Comparison of ENCODE assay signal across 8 cellular contexts in genomic region chr9:34652608-34653007, GRCh38. TPM values are rescaled to one million over a fixed set of nuclear protein-coding genes. Genes with fewer than 3 reads are reported as not detected.
DNase-seq lines count a peak whose midpoint lies in the region; ATAC-seq, FAIRE-seq and TF ChIP-seq lines count a peak whose summit lies in the region.

No MANE protein-coding gene starts in this region.

- TF ChIP-seq CTCF in K562 (IDR thresholded peaks at IDR 0.05 in 2 of 3, conservative IDR thresholded peaks at IDR 0.05 in 1 of 3; ENCODE audit: insufficient read depth in 2 of 3, low read depth in 1 of 3, low read length in 3 of 3) (no peak), right lobe of liver (IDR thresholded peaks at IDR 0.05) (no peak), thoracic aorta (IDR thresholded peaks at IDR 0.05) (no peak)

- H3K36me3 Mint-ChIP-seq in activated CD4-positive, alpha-beta T cell treated with anti-CD3 and anti-CD28 coated beads, Interleukin-2, amount 10 ng/mL, durations not matched to agents 24 days and 14 days (ENCODE audit: low read depth), result peaks cover 29% of the 10 kb centered on the region

- DNase-seq in activated CD4-positive, alpha-beta T cell treated with anti-CD3 and anti-CD28 coated beads, Interleukin-2, amount 10 ng/mL, durations not matched to agents 24 days and 14 days, result no peak
- no peak for DNase-seq in activated CD4-positive, alpha-beta T cell treated with anti-CD3 and anti-CD28 coated beads, Interleukin-2, amount 50 U/mL, for 4 hours
- no peak for DNase-seq in K562 (ENCODE audit: extremely low read depth in 1 of 4, low spot score in 3 of 4)
- DNase-seq in right lobe of liver, result no peak
- no peak for DNase-seq in thoracic aorta (ENCODE audit: low spot score)
- no peak for DNase-seq in NCI-H2081 treated with DMSO at 0.1 percent for 48 hours (lab: John Stamatoyannopoulos, UW)
- no peak for DNase-seq in NCI-H2227 treated with DMSO at 0.1 percent for 48 hours (lab: John Stamatoyannopoulos, UW)
- DNase-seq in DMS79 (lab: John Stamatoyannopoulos, UW), result no peak

- peak overlapping the region; percentile 70 for H3K27ac Mint-ChIP-seq in activated CD4-positive, alpha-beta T cell treated with anti-CD3 and anti-CD28 coated beads, Interleukin-2, amount 10 ng/mL, durations not matched to agents 24 days and 14 days

- H3K79me2 ChIP-seq in K562 (ENCODE audit: control insufficient read depth, insufficient read depth, low read length), result peaks cover 11% of the 10 kb centered on the region

- peak overlapping the region; percentile 76 for H2AFZ ChIP-seq in K562 (ENCODE audit: low read depth, low read length)

- no peak for TF ChIP-seq POLR2A in K562 (conservative IDR thresholded peaks at IDR 0.05)
- TF ChIP-seq POLR2A in right lobe of liver (IDR thresholded peaks at IDR 0.05), result no peak

- FAIRE-seq in K562 (lab: Jason Lieb, UNC), result no peak

- H3K9me1 ChIP-seq in K562 (ENCODE audit: control insufficient read depth, insufficient read depth, low read length), result peaks cover 7% of the 10 kb centered on the region

- in situ Hi-C loops in K562 (cut with MboI), result no loop called here

- no peaks in the 10 kb centered on the region for H3K9me3 Mint-ChIP-seq in activated CD4-positive, alpha-beta T cell treated with anti-CD3 and anti-CD28 coated beads, Interleukin-2, amount 10 ng/mL, durations not matched to agents 24 days and 14 days

- H3K27me3 ChIP-seq in K562 (ENCODE audit: control insufficient read depth in 2 of 2, insufficient read depth in 2 of 2, low read length in 2 of 2), result no peaks in the 10 kb centered on the region
- H3K27me3 ChIP-seq in right lobe of liver, result no peaks in the 10 kb centered on the region
- H3K27me3 ChIP-seq in thoracic aorta (replicated peaks; ENCODE audit: insufficient read depth), result no peaks in the 10 kb centered on the region

- 23% methylated on average over 4 of the region's 4 CpGs for WGBS in K562 (ENCODE audit: insufficient coverage, low coverage, missing lambda C conversion rate)
- WGBS in right lobe of liver (ENCODE audit: insufficient coverage, low coverage, low lambda C conversion rate, missing lambda C conversion rate), result 25% methylated on average over 3 of the region's 4 CpGs

- H3K4me1 ChIP-seq in K562 (replicated peaks in 1 of 2; ENCODE audit: control insufficient read depth in 2 of 2, insufficient read depth in 2 of 2, low read length in 2 of 2), result peaks cover 36 to 48% of the 10 kb centered on the region in 2 experiments
- peaks cover 0 to 46% (median 20%) of the 10 kb centered on the region in 4 donors for H3K4me1 ChIP-seq in right lobe of liver
- peaks cover 38 to 71% of the 10 kb centered on the region in 2 donors for H3K4me1 ChIP-seq in thoracic aorta (ENCODE audit: control insufficient read depth in 1 of 2, low read depth in 2 of 2)

- no peak for TF ChIP-seq EP300 in K562 (IDR thresholded peaks at IDR 0.05; ENCODE audit: low read length)

- H3K4me1 Mint-ChIP-seq in activated CD4-positive, alpha-beta T cell treated with anti-CD3 and anti-CD28 coated beads, Interleukin-2, amount 10 ng/mL, durations not matched to agents 24 days and 14 days, result peaks cover 29% of the 10 kb centered on the region

- H3K27me3 Mint-ChIP-seq in activated CD4-positive, alpha-beta T cell treated with anti-CD3 and anti-CD28 coated beads, Interleukin-2, amount 10 ng/mL, durations not matched to agents 24 days and 14 days, result no peaks in the 10 kb centered on the region

- H3K4me2 ChIP-seq in K562 (ENCODE audit: insufficient read depth, low read length), result peak overlapping the region; percentile 98

- H3K4me3 ChIP-seq in K562 (peak overlapping the region; percentile 34), right lobe of liver (peak overlapping the region in 2 of 3 donors; percentile 14 to 23), thoracic aorta (peak overlapping the region; percentile 67)

- H3K9ac ChIP-seq in K562 (ENCODE audit: insufficient read depth in 1 of 2, low read depth in 2 of 2, low read length in 2 of 2), result peak overlapping the region; percentile 47 to 87; a peak in 3 of 4 replicates

- intact Hi-C loops in activated CD4-positive, alpha-beta T cell treated with anti-CD3 and anti-CD28 coated beads, Interleukin-2, amount 10 ng/mL, durations not matched to agents 24 days and 14 days (cut with micrococcal nuclease), result no loop called here
- intact Hi-C loops in K562 (cut with micrococcal nuclease) (no loop called here), right lobe of liver (cut with DNase I) (no loop called here)

- ATAC-seq in K562 (0 out of 3 replicates have a peak, but pooled peaks have one; percentile 6), right lobe of liver (no peak), thoracic aorta (ENCODE audit: insufficient number of reproducible peaks, low FRiP score, low read depth) (no peak)

- TF ChIP-seq RAD21 in K562 (CRISPR knock-in tag; conservative IDR thresholded peaks at IDR 0.05 in 1 of 2, IDR thresholded peaks at IDR 0.05 in 1 of 2), result no peak

- POLR2A ChIA-PET in K562 (lab: Yijun Ruan, JAX), result interaction anchor here (2.6 kb wide), 1 partner anchor 8 kb away, joined by 13 read pairs; no protein-coding TSS in a partner anchor

- peak overlapping the region; percentile 72 for H3K27ac ChIP-seq in K562 (ENCODE audit: extremely low read depth, low read depth, low read length)
- peak overlapping the region; percentile 18 to 77 (median 45) for H3K27ac ChIP-seq in right lobe of liver
- peak overlapping the region; percentile 85 to 92 for H3K27ac ChIP-seq in thoracic aorta

- H3K9me3 ChIP-seq in K562 (replicated peaks; ENCODE audit: control insufficient read depth, insufficient read depth, low read depth, low read length) (no peaks in the 10 kb centered on the region), right lobe of liver (no peaks in the 10 kb centered on the region), thoracic aorta (no peaks in the 10 kb centered on the region)

- no TSS peak for BruUV-seq in K562 (replicated peaks; lab: Mats Ljungman, UMichigan)

- H4K20me1 ChIP-seq in K562 (replicated peaks; ENCODE audit: control insufficient read depth, insufficient read depth, low read length), result no peaks in the 10 kb centered on the region

- peak overlapping the region; percentile 3 for H3K4me3 Mint-ChIP-seq in activated CD4-positive, alpha-beta T cell treated with anti-CD3 and anti-CD28 coated beads, Interleukin-2, amount 10 ng/mL, durations not matched to agents 24 days and 14 days

- CTCF ChIA-PET in K562 (lab: Yijun Ruan, JAX; ENCODE audit: low intra/inter-chr PET ratio), result interaction anchor here (0.8 kb wide), 1 partner anchor 50 kb away, joined by 3 read pairs; no protein-coding TSS in a partner anchor

- H3K36me3 ChIP-seq in K562 (ENCODE audit: control insufficient read depth, insufficient read depth, low read length) (peaks cover 27% of the 10 kb centered on the region; the same call in 2 of the 3 replicates), right lobe of liver (peaks cover 0 to 17% (median 9%) of the 10 kb centered on the region in 4 donors), thoracic aorta (peaks cover 20% of the 10 kb centered on the region)

RNA-seq across cellular contexts. Expression of gene IL11RA, which starts 0.6 kb away (rescaled TPM):
- total RNA-seq in activated CD4-positive, alpha-beta T cell treated with anti-CD3 and anti-CD28 coated beads, Interleukin-2, amount 10 ng/mL, durations not matched to agents 24 days and 14 days, result 29.7 and 34.4 TPM in 2 replicates
- total RNA-seq in K562 (2011; cell fraction: chromatin; rRNA removed; ENCODE audit: low replicate concordance), result 11.2 and 20.6 TPM in 2 replicates
- 14.7 and 17.2 TPM in 2 replicates for total RNA-seq in K562 (2011; cell fraction: nucleolus; rRNA removed)
- total RNA-seq in K562 (2011; cell fraction: nucleoplasm; rRNA removed), result 14.7 and 19.7 TPM in 2 replicates
- total RNA-seq in K562 (2014; rRNA removed) (2.1 and 3.1 TPM in 2 replicates), K562 (2014; rRNA removed; fragmentation: Illumina TruSeq; extraction: Trizol) (1.7 and 2.0 TPM in 2 replicates), K562 (2015; rRNA removed; fragmentation: Illumina TruSeq; extraction: Trizol) (1.7 and 3.1 TPM in 2 replicates), K562 (2021) (4.0 and 4.3 TPM in 2 replicates), right lobe of liver (10 to 100 TPM in 5 of 6 experiments, 1 to 10 TPM in 1; 9.7 to 21.5 (median 14.7) TPM), thoracic aorta (10 to 100 TPM; 81.3 to 99.0 TPM)
- polyA plus RNA-seq in K562 (2011; rRNA removed) (4.3 and 5.6 TPM in 2 replicates), K562 (2014; fragmentation: Illumina TruSeq; extraction: Trizol) (2.5 and 2.8 TPM in 2 replicates), K562 (2014; fragmentation: Nextera tagmentation; extraction: Ambion mirVana) (under 1 TPM; 0.11 to 0.36 TPM), K562 (2014; rRNA removed) (5.8 and 5.9 TPM in 2 replicates)
- 4.4 and 8.1 TPM in 2 replicates for polyA plus RNA-seq in K562 (2011; cell fraction: cytosol; rRNA removed)
- polyA plus RNA-seq in K562 (2011; cell fraction: nucleus; rRNA removed), result 25.1 and 38.5 TPM in 2 replicates
- 3.8 and 9.7 TPM in 2 replicates for polyA plus RNA-seq in K562 (2012)
- 1.5 and 1.9 TPM in 2 replicates for polyA minus RNA-seq in K562 (2011; rRNA and poly(A)+ RNA removed)
- 1.5 and 2.3 TPM in 2 replicates for polyA minus RNA-seq in K562 (2011; cell fraction: cytosol; rRNA and poly(A)+ RNA removed)
- polyA minus RNA-seq in K562 (2011; cell fraction: nucleus; rRNA and poly(A)+ RNA removed), result 5.5 and 7.6 TPM in 2 replicates

RNA-seq across cellular contexts. Expression of gene GALT, which starts 6.1 kb away (rescaled TPM):
- 68.9 and 73.4 TPM in 2 replicates for total RNA-seq in activated CD4-positive, alpha-beta T cell treated with anti-CD3 and anti-CD28 coated beads, Interleukin-2, amount 10 ng/mL, durations not matched to agents 24 days and 14 days
- 86.9 and 193 TPM in 2 replicates for total RNA-seq in K562 (2011; cell fraction: chromatin; rRNA removed; ENCODE audit: low replicate concordance)
- 111 and 114 TPM in 2 replicates for total RNA-seq in K562 (2011; cell fraction: nucleolus; rRNA removed)
- total RNA-seq in K562 (2011; cell fraction: nucleoplasm; rRNA removed), result 82.7 and 90.3 TPM in 2 replicates
- total RNA-seq in K562 (2014; rRNA removed) (15.6 and 16.6 TPM in 2 replicates), K562 (2014; rRNA removed; fragmentation: Illumina TruSeq; extraction: Trizol) (4.4 and 7.3 TPM in 2 replicates), K562 (2015; rRNA removed; fragmentation: Illumina TruSeq; extraction: Trizol) (10.5 and 11.8 TPM in 2 replicates), K562 (2021) (19.9 and 21.3 TPM in 2 replicates), right lobe of liver (100 to 1,000 TPM in 4 of 6 experiments, 10 to 100 TPM in 2; 58.2 to 157 (median 117) TPM), thoracic aorta (10 to 100 TPM; 67.7 to 78.4 TPM)
- polyA plus RNA-seq in K562 (2011; rRNA removed) (12.7 and 22.5 TPM in 2 replicates), K562 (2014; fragmentation: Illumina TruSeq; extraction: Trizol) (17.0 TPM in 2 replicates), K562 (2014; fragmentation: Nextera tagmentation; extraction: Ambion mirVana) (10 to 100 TPM; 15.0 to 29.2 TPM), K562 (2014; rRNA removed) (21.1 and 21.6 TPM in 2 replicates)
- 10.5 and 11.7 TPM in 2 replicates for polyA plus RNA-seq in K562 (2011; cell fraction: cytosol; rRNA removed)
- 210 and 215 TPM in 2 replicates for polyA plus RNA-seq in K562 (2011; cell fraction: nucleus; rRNA removed)
- 20.1 and 41.7 TPM in 2 replicates for polyA plus RNA-seq in K562 (2012)
- polyA minus RNA-seq in K562 (2011; rRNA and poly(A)+ RNA removed), result 7.2 and 9.1 TPM in 2 replicates
- 3.7 and 6.9 TPM in 2 replicates for polyA minus RNA-seq in K562 (2011; cell fraction: cytosol; rRNA and poly(A)+ RNA removed)
- 51.7 and 65.9 TPM in 2 replicates for polyA minus RNA-seq in K562 (2011; cell fraction: nucleus; rRNA and poly(A)+ RNA removed)

RNA-seq across cellular contexts. Expression of gene CCL27, which starts 9.8 kb away (rescaled TPM):
- 0.52 and 0.70 TPM in 2 replicates for total RNA-seq in activated CD4-positive, alpha-beta T cell treated with anti-CD3 and anti-CD28 coated beads, Interleukin-2, amount 10 ng/mL, durations not matched to agents 24 days and 14 days
- total RNA-seq in K562 (2011; cell fraction: chromatin; rRNA removed; ENCODE audit: low replicate concordance), result 0.69 TPM in 1 of 2 replicates, not detected in the other
- total RNA-seq in K562 (2011; cell fraction: nucleolus; rRNA removed), result not detected in 2 replicates
- total RNA-seq in K562 (2011; cell fraction: nucleoplasm; rRNA removed), result not detected in 2 replicates
- total RNA-seq in K562 (2014; rRNA removed) (0.49 TPM in 1 of 2 replicates, not detected in the other), K562 (2014; rRNA removed; fragmentation: Illumina TruSeq; extraction: Trizol) (not detected in 2 replicates), K562 (2015; rRNA removed; fragmentation: Illumina TruSeq; extraction: Trizol) (not detected in 2 replicates), K562 (2021) (0.20 TPM in 1 of 2 replicates, not detected in the other), right lobe of liver (not detected), thoracic aorta (not detected)
- polyA plus RNA-seq in K562 (2011; rRNA removed) (0.30 TPM in 1 of 2 replicates, not detected in the other), K562 (2014; fragmentation: Illumina TruSeq; extraction: Trizol) (0.34 TPM in 1 of 2 replicates, not detected in the other), K562 (2014; fragmentation: Nextera tagmentation; extraction: Ambion mirVana) (under 1 TPM in 1 of 2 experiments, not detected in 1; 0.10 TPM), K562 (2014; rRNA removed) (0.30 and 0.53 TPM in 2 replicates)
- 0.27 TPM in 1 of 2 replicates, not detected in the other for polyA plus RNA-seq in K562 (2011; cell fraction: cytosol; rRNA removed)
- 0.26 and 0.39 TPM in 2 replicates for polyA plus RNA-seq in K562 (2011; cell fraction: nucleus; rRNA removed)
- polyA plus RNA-seq in K562 (2012), result 0.54 and 0.62 TPM in 2 replicates
- not detected in 2 replicates for polyA minus RNA-seq in K562 (2011; rRNA and poly(A)+ RNA removed)
- not detected in 2 replicates for polyA minus RNA-seq in K562 (2011; cell fraction: cytosol; rRNA and poly(A)+ RNA removed)
- not detected in 2 replicates for polyA minus RNA-seq in K562 (2011; cell fraction: nucleus; rRNA and poly(A)+ RNA removed)

RNA-seq across cellular contexts. Expression of gene SIGMAR1, which starts 15.0 kb away (rescaled TPM):
- 117 and 128 TPM in 2 replicates for total RNA-seq in activated CD4-positive, alpha-beta T cell treated with anti-CD3 and anti-CD28 coated beads, Interleukin-2, amount 10 ng/mL, durations not matched to agents 24 days and 14 days
- 21.4 and 50.2 TPM in 2 replicates for total RNA-seq in K562 (2011; cell fraction: chromatin; rRNA removed; ENCODE audit: low replicate concordance)
- total RNA-seq in K562 (2011; cell fraction: nucleolus; rRNA removed), result 73.4 and 78.2 TPM in 2 replicates
- 74.2 and 94.8 TPM in 2 replicates for total RNA-seq in K562 (2011; cell fraction: nucleoplasm; rRNA removed)
- 43.0 and 57.5 TPM in 2 replicates for total RNA-seq in K562 (2014; rRNA removed)
- 31.4 and 33.5 TPM in 2 replicates for total RNA-seq in K562 (2014; rRNA removed; fragmentation: Illumina TruSeq; extraction: Trizol)
- total RNA-seq in K562 (2015; rRNA removed; fragmentation: Illumina TruSeq; extraction: Trizol), result 29.9 and 31.2 TPM in 2 replicates
- total RNA-seq in K562 (2021), result 50.4 and 55.8 TPM in 2 replicates
- 22.1 and 35.2 TPM in 2 replicates for polyA plus RNA-seq in K562 (2011; rRNA removed)
- polyA plus RNA-seq in K562 (2011; cell fraction: cytosol; rRNA removed), result 27.7 and 82.4 TPM in 2 replicates
- 21.6 and 54.1 TPM in 2 replicates for polyA plus RNA-seq in K562 (2011; cell fraction: nucleus; rRNA removed)
- 38.6 and 45.7 TPM in 2 replicates for polyA plus RNA-seq in K562 (2012)
- polyA plus RNA-seq in K562 (2014; fragmentation: Illumina TruSeq; extraction: Trizol), result 75.2 and 80.0 TPM in 2 replicates
- 10 to 100 TPM in 1 of 2 experiments, 1 to 10 TPM in 1; 6.9 to 16.4 TPM for polyA plus RNA-seq in K562 (2014; fragmentation: Nextera tagmentation; extraction: Ambion mirVana)
- polyA plus RNA-seq in K562 (2014; rRNA removed), result 56.6 and 57.5 TPM in 2 replicates
- polyA minus RNA-seq in K562 (2011; rRNA and poly(A)+ RNA removed), result 11.8 and 22.6 TPM in 2 replicates
- 19.7 and 24.0 TPM in 2 replicates for polyA minus RNA-seq in K562 (2011; cell fraction: cytosol; rRNA and poly(A)+ RNA removed)
- polyA minus RNA-seq in K562 (2011; cell fraction: nucleus; rRNA and poly(A)+ RNA removed), result 16.7 and 20.7 TPM in 2 replicates
- total RNA-seq in right lobe of liver, result 100 to 1,000 TPM in 5 of 6 experiments, 10 to 100 TPM in 1; 69.3 to 237 (median 123) TPM
- total RNA-seq in thoracic aorta, result 100 to 1,000 TPM in 1 of 2 donors, 10 to 100 TPM in 1; 77.0 to 131 TPM

RNA-seq across cellular contexts. Expression of gene ARID3C, which starts 23.7 kb away (rescaled TPM):
- 0.14 TPM in 1 of 2 replicates, not detected in the other for total RNA-seq in activated CD4-positive, alpha-beta T cell treated with anti-CD3 and anti-CD28 coated beads, Interleukin-2, amount 10 ng/mL, durations not matched to agents 24 days and 14 days
- not detected in 2 replicates for total RNA-seq in K562 (2011; cell fraction: chromatin; rRNA removed; ENCODE audit: low replicate concordance)
- not detected in 2 replicates for total RNA-seq in K562 (2011; cell fraction: nucleolus; rRNA removed)
- not detected in 2 replicates for total RNA-seq in K562 (2011; cell fraction: nucleoplasm; rRNA removed)
- total RNA-seq in K562 (2014; rRNA removed), result not detected in 2 replicates
- total RNA-seq in K562 (2014; rRNA removed; fragmentation: Illumina TruSeq; extraction: Trizol), result not detected in 2 replicates
- not detected in 2 replicates for total RNA-seq in K562 (2015; rRNA removed; fragmentation: Illumina TruSeq; extraction: Trizol)
- not detected in 2 replicates for total RNA-seq in K562 (2021)
- polyA plus RNA-seq in K562 (2011; rRNA removed), result not detected in 2 replicates
- not detected in 2 replicates for polyA plus RNA-seq in K562 (2011; cell fraction: cytosol; rRNA removed)
- not detected in 2 replicates for polyA plus RNA-seq in K562 (2011; cell fraction: nucleus; rRNA removed)
- not detected in 2 replicates for polyA plus RNA-seq in K562 (2012)
- polyA plus RNA-seq in K562 (2014; fragmentation: Illumina TruSeq; extraction: Trizol), result not detected in 2 replicates
- not detected for polyA plus RNA-seq in K562 (2014; fragmentation: Nextera tagmentation; extraction: Ambion mirVana)
- not detected in 2 replicates for polyA plus RNA-seq in K562 (2014; rRNA removed)
- polyA minus RNA-seq in K562 (2011; rRNA and poly(A)+ RNA removed), result not detected in 2 replicates
- not detected in 2 replicates for polyA minus RNA-seq in K562 (2011; cell fraction: cytosol; rRNA and poly(A)+ RNA removed)
- polyA minus RNA-seq in K562 (2011; cell fraction: nucleus; rRNA and poly(A)+ RNA removed), result not detected in 2 replicates
- 1 to 10 TPM; 1.7 to 6.7 (median 2.5) TPM for total RNA-seq in right lobe of liver
- total RNA-seq in thoracic aorta, result not detected
